ENCODE assay signal across 16 cellular contexts in genomic region chr3:185637388-185637787, GRCh38. TPM values are rescaled to one million over a fixed set of nuclear protein-coding genes. Genes with fewer than 3 reads are reported as not detected.
DNase-seq lines count a peak whose midpoint lies in the region; TF ChIP-seq lines count a peak whose summit lies in the region.
"Had no signal": no experiment of that assay in that cellular context is flagged by ENCODE, and none has a peak within 500 bp of the region (broad histone marks: within the 10 kb centered on the region; RNA-seq: fewer than 3 reads in every experiment).

No MANE protein-coding gene starts in this region.

- CTCF ChIA-PET in SK-N-SH (lab: Yijun Ruan, JAX) = interaction anchor here (2.9 kb wide), 1 partner anchor 23 kb away, joined by 12 read pairs; no protein-coding TSS in a partner anchor
- CTCF ChIA-PET in Caco-2 (lab: Charles Lee) = no interaction called here
- CTCF ChIA-PET in activated CD4-positive, alpha-beta memory T cell treated with anti-CD3 and anti-CD28 coated beads for 36 hours (lab: Charles Lee) = no interaction called here

- H3K36me3 ChIP-seq in KOPT-K1 (ENCODE audit: insufficient read depth, low read length) = no peaks in the 10 kb centered on the region
- peaks cover 0 to 4% of the 10 kb centered on the region in 2 experiments for H3K36me3 ChIP-seq in SK-N-SH (replicated peaks in 1 of 2; ENCODE audit: control insufficient read depth in 1 of 2, insufficient read depth in 2 of 2, low read length in 1 of 2)
- no peaks in the 10 kb centered on the region for H3K36me3 ChIP-seq in neural progenitor cell
- H3K36me3 ChIP-seq in Caco-2 (ENCODE audit: control insufficient read depth, insufficient read depth, low read length) = no peaks in the 10 kb centered on the region; the same call in 1 of the 2 replicates

- H3K4me1 ChIP-seq in SK-N-SH (ENCODE audit: control insufficient read depth in 1 of 2, insufficient read depth in 2 of 2, low read depth in 1 of 2, low read length in 1 of 2) (0 out of 4 replicates have a peak, but pooled peaks cover 0 to 8% of the 10 kb centered on the region in 2 experiments), neural progenitor cell (peaks cover 6% of the 10 kb centered on the region), Caco-2 (no peaks in the 10 kb centered on the region)

- H3K9me2 ChIP-seq in SK-N-SH = no peaks in the 10 kb centered on the region

- DNase-seq in SK-N-SH (no peak), endothelial cell (ENCODE audit: low spot score) (no peak), neural progenitor cell (ENCODE audit: low spot score) (no peak), activated gamma-delta T cell (lab: John Stamatoyannopoulos, UW) (no peak), Caco-2 (no peak)
- DNase-seq in activated CD4-positive, alpha-beta memory T cell treated with anti-CD3 and anti-CD28 coated beads for 36 hours = no peak
- DNase-seq: ACHN, DMS79 treated with DMSO at 0.1 percent for 48 hours, H9, NCI-H1092 treated with DMSO at 0.1 percent for 48 hours, NCI-H2081, NCI-H774, RPMI8226 had no signal

- BruUV-seq in Caco-2 (replicated peaks; lab: Mats Ljungman, UMichigan) = no TSS peak

- no peaks in the 10 kb centered on the region for H3K27me3 ChIP-seq in SK-N-SH (ENCODE audit: insufficient read depth)
- H3K27me3 ChIP-seq in neural progenitor cell = no peaks in the 10 kb centered on the region
- no peaks in the 10 kb centered on the region for H3K27me3 ChIP-seq in Caco-2 (replicated peaks; ENCODE audit: control insufficient read depth, insufficient read depth, low read length)

- H3K36me3 Mint-ChIP-seq in endothelial cell (ENCODE audit: low read depth, unreplicated experiment) = peaks cover 8% of the 10 kb centered on the region
- H3K36me3 Mint-ChIP-seq in neural progenitor cell = peaks cover 18% of the 10 kb centered on the region
- peaks cover 32% of the 10 kb centered on the region for H3K36me3 Mint-ChIP-seq in Caco-2 (ENCODE audit: insufficient read depth, unreplicated experiment)
- no peaks in the 10 kb centered on the region for H3K36me3 Mint-ChIP-seq in activated CD4-positive, alpha-beta memory T cell treated with anti-CD3 and anti-CD28 coated beads for 36 hours

- H3K9me3 ChIP-seq in KOPT-K1 (ENCODE audit: insufficient read depth, low read length, poor library complexity, severe bottlenecking) (no peaks in the 10 kb centered on the region), SK-N-SH (no peaks in the 10 kb centered on the region), neural progenitor cell (ENCODE audit: low read depth) (no peaks in the 10 kb centered on the region), Caco-2 (no peaks in the 10 kb centered on the region)

- H3K9me3 Mint-ChIP-seq in endothelial cell (ENCODE audit: unreplicated experiment) (no peaks in the 10 kb centered on the region), neural progenitor cell (no peaks in the 10 kb centered on the region), Caco-2 (ENCODE audit: unreplicated experiment) (no peaks in the 10 kb centered on the region)
- H3K9me3 Mint-ChIP-seq in activated CD4-positive, alpha-beta memory T cell treated with anti-CD3 and anti-CD28 coated beads for 36 hours = no peaks in the 10 kb centered on the region
- H3K9me3 Mint-ChIP-seq: H9 had no signal

- peaks cover 32% of the 10 kb centered on the region for H3F3A ChIP-seq in SK-N-SH (replicated peaks; ENCODE audit: insufficient read depth)
- H3F3A ChIP-seq in neural progenitor cell (ENCODE audit: low read depth) = no peaks in the 10 kb centered on the region

- H3K27ac ChIP-seq in KOPT-K1 (ENCODE audit: low read depth, low read length, poor library complexity, severe bottlenecking) (peak overlapping the region; percentile 9), SK-N-SH (ENCODE audit: low read depth in 2 of 2, low read length in 1 of 2) (no peak overlapping the region), neural progenitor cell (no peak overlapping the region)
- H3K27ac ChIP-seq: C4-2B, KMS-11 had no signal

- TF ChIP-seq CTCF in SK-N-SH (IDR thresholded peaks at IDR 0.05) = no peak
- TF ChIP-seq CTCF in endothelial cell (IDR thresholded peaks at IDR 0.05; ENCODE audit: unreplicated experiment) = no peak
- no peak for TF ChIP-seq CTCF in neural progenitor cell (IDR thresholded peaks at IDR 0.05)
- no peak for TF ChIP-seq CTCF in Caco-2 (IDR thresholded peaks at IDR 0.05; ENCODE audit: insufficient read depth in 1 of 2, low read depth in 1 of 2, low read length in 1 of 2, severe bottlenecking in 1 of 2, unreplicated experiment in 1 of 2)

- no peak overlapping the region for H3K4me2 ChIP-seq in SK-N-SH
- H3K4me2 ChIP-seq in neural progenitor cell = no peak overlapping the region
- H3K4me2 ChIP-seq: KMS-11 had no signal

- no peak overlapping the region for H2AFZ ChIP-seq in SK-N-SH (ENCODE audit: low read depth)
- no peak overlapping the region for H2AFZ ChIP-seq in neural progenitor cell (replicated peaks)

- H3K9ac ChIP-seq in SK-N-SH (no peak overlapping the region), neural progenitor cell (no peak overlapping the region)
- H3K9ac ChIP-seq: KMS-11 had no signal

- TF ChIP-seq EP300 in SK-N-SH (IDR thresholded peaks at IDR 0.05; ENCODE audit: borderline replicate concordance in 1 of 2, low read depth in 1 of 2, low read length in 1 of 2) = no peak

- H3K4me1 Mint-ChIP-seq in endothelial cell (ENCODE audit: unreplicated experiment) (peaks cover 11% of the 10 kb centered on the region), neural progenitor cell (peaks cover 4% of the 10 kb centered on the region), Caco-2 (ENCODE audit: low read depth, unreplicated experiment) (no peaks in the 10 kb centered on the region)
- H3K4me1 Mint-ChIP-seq in activated CD4-positive, alpha-beta memory T cell treated with anti-CD3 and anti-CD28 coated beads for 36 hours (ENCODE audit: low read depth) = peaks cover 4% of the 10 kb centered on the region

- H3K79me2 ChIP-seq in SK-N-SH (ENCODE audit: insufficient read depth) = no peaks in the 10 kb centered on the region
- H3K79me2 ChIP-seq in neural progenitor cell (ENCODE audit: low read depth) = no peaks in the 10 kb centered on the region

- H3K4me3 ChIP-seq in SK-N-SH (ENCODE audit: low read depth in 2 of 2, low read length in 1 of 2) (no peak overlapping the region), neural progenitor cell (no peak overlapping the region), Caco-2 (ENCODE audit: low read depth, low read length) (no peak overlapping the region)

- H3K27me3 Mint-ChIP-seq in endothelial cell (ENCODE audit: unreplicated experiment) (peaks cover 14% of the 10 kb centered on the region), neural progenitor cell (ENCODE audit: insufficient read depth, low read depth) (peaks cover 2% of the 10 kb centered on the region), Caco-2 (ENCODE audit: insufficient read depth, unreplicated experiment) (no peaks in the 10 kb centered on the region)
- peaks cover 2% of the 10 kb centered on the region for H3K27me3 Mint-ChIP-seq in activated CD4-positive, alpha-beta memory T cell treated with anti-CD3 and anti-CD28 coated beads for 36 hours

- TF ChIP-seq RAD21 in SK-N-SH (IDR thresholded peaks at IDR 0.05; ENCODE audit: low read length) = no peak

- no peak overlapping the region for H3K4me3 Mint-ChIP-seq in endothelial cell (ENCODE audit: unreplicated experiment)
- no peak overlapping the region for H3K4me3 Mint-ChIP-seq in neural progenitor cell
- no peak overlapping the region for H3K4me3 Mint-ChIP-seq in Caco-2 (ENCODE audit: unreplicated experiment)
- H3K4me3 Mint-ChIP-seq in activated CD4-positive, alpha-beta memory T cell treated with anti-CD3 and anti-CD28 coated beads for 36 hours = no peak overlapping the region
- H3K4me3 Mint-ChIP-seq: H9 had no signal

- no peaks in the 10 kb centered on the region for H4K20me1 ChIP-seq in SK-N-SH (ENCODE audit: insufficient read depth)
- peaks cover 3% of the 10 kb centered on the region for H4K20me1 ChIP-seq in neural progenitor cell (ENCODE audit: low read depth)

- intact Hi-C loops in Caco-2 (cut with micrococcal nuclease; ENCODE audit: unreplicated experiment) = no loop called here
- intact Hi-C loops in activated CD4-positive, alpha-beta memory T cell treated with anti-CD3 and anti-CD28 coated beads for 36 hours (cut with micrococcal nuclease) = no loop called here

- H3K27ac Mint-ChIP-seq in endothelial cell (ENCODE audit: unreplicated experiment) (peak overlapping the region; percentile 1), neural progenitor cell (peak overlapping the region; percentile 21), Caco-2 (ENCODE audit: unreplicated experiment) (no peak overlapping the region)
- H3K27ac Mint-ChIP-seq in activated CD4-positive, alpha-beta memory T cell treated with anti-CD3 and anti-CD28 coated beads for 36 hours = no peak overlapping the region
- H3K27ac Mint-ChIP-seq: H9 had no signal

- WGBS in SK-N-SH (ENCODE audit: low lambda C conversion rate) = 98% methylated on average over 3 of the region's 3 CpGs

- POLR2A ChIA-PET in SK-N-SH (lab: Yijun Ruan, JAX) = no interaction called here
- POLR2A ChIA-PET in Caco-2 (lab: Charles Lee) = no interaction called here
- POLR2A ChIA-PET in activated CD4-positive, alpha-beta memory T cell treated with anti-CD3 and anti-CD28 coated beads for 36 hours (lab: Charles Lee) = no interaction called here

TF ChIP-seq in SK-N-SH, 30 proteins besides CTCF, POLR2A, EP300 and RAD21:
- TF ChIP-seq YY1 (IDR thresholded peaks at IDR 0.05; ENCODE audit: low read depth) (no peak), POLR2AphosphoS5 (IDR thresholded peaks at IDR 0.05; ENCODE audit: low read depth, low read length) (0 out of 2 replicates have a peak, but pooled peaks have one; percentile 2)

RNA-seq across cellular contexts. Expression of gene SENP2, which starts 51.3 kb away (rescaled TPM):
- polyA plus RNA-seq in SK-N-SH (2012; rRNA removed) = 7.1 and 8.5 TPM in 2 replicates
- 9.8 and 16.1 TPM in 2 replicates for polyA plus RNA-seq in SK-N-SH (2012; cell fraction: cytosol; rRNA removed)
- 3.3 and 6.5 TPM in 2 replicates for polyA plus RNA-seq in SK-N-SH (2012; cell fraction: nucleus; rRNA removed)
- 34.0 TPM for total RNA-seq in endothelial cell (ENCODE audit: unreplicated experiment)
- total RNA-seq in neural progenitor cell (ENCODE audit: low replicate concordance) = 46.5 and 48.4 TPM in 2 replicates
- total RNA-seq in Caco-2 (2022) = 52.4 and 53.5 TPM in 2 replicates
- 10 to 100 TPM; 29.2 to 29.6 TPM for total RNA-seq in activated CD4-positive, alpha-beta memory T cell treated with anti-CD3 and anti-CD28 coated beads for 36 hours

Comparison
In these comparisons a context has a peak if more than half of its experiments do, and no peak if none do; other contexts are left out.
1. H3K27ac Mint-ChIP-seq: peak in endothelial cell (single experiment) and neural progenitor cell (single experiment); none in Caco-2 (single experiment) and activated CD4-positive, alpha-beta memory T cell treated with anti-CD3 and anti-CD28 coated beads for 36 hours (single experiment).